In the genomic region with DNA sequence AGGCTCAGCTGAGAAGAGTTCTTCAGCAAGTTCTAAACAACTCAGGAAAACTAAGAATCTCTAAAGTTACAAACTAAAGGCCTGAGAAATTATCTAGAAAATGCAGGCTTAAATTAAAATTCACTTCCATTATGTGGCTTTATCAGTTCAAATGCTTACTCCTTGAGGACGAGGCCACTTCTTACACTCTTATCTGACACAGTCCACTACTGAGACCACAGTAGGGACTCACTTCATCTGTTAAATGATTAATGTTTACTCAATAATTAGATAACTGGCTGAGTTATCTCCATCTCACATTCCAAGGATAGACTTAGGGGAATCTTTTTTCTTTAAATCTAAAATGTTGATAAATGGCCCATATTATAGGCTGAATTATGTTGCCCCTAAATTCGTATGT, we compare ENCODE assay signal across 1 cellular context.
TF ChIP-seq lines count a peak whose summit lies in the region.

No MANE protein-coding gene starts in this region.

TF ChIP-seq in K562, 482 proteins besides CTCF, POLR2A, EP300 and RAD21 (continues in another document):
- TF ChIP-seq ZNF584 (CRISPR knock-in tag; IDR thresholded peaks at IDR 0.05; ENCODE audit: low read depth) = no peak
- no peak for TF ChIP-seq GABPB1 (CRISPR knock-in tag; IDR thresholded peaks at IDR 0.05)
- no peak for TF ChIP-seq MECOM (CRISPR knock-in tag; IDR thresholded peaks at IDR 0.05)
- TF ChIP-seq GATAD2B (IDR thresholded peaks at IDR 0.05; ENCODE audit: borderline replicate concordance) = 0 out of 2 replicates have a peak, but pooled peaks have one; percentile 36
- no peak for TF ChIP-seq ZNF134 (CRISPR knock-in tag; conservative IDR thresholded peaks at IDR 0.05)
- TF ChIP-seq SOX6 (IDR thresholded peaks at IDR 0.05) = peak; percentile 51
- TF ChIP-seq, protein P1, sequence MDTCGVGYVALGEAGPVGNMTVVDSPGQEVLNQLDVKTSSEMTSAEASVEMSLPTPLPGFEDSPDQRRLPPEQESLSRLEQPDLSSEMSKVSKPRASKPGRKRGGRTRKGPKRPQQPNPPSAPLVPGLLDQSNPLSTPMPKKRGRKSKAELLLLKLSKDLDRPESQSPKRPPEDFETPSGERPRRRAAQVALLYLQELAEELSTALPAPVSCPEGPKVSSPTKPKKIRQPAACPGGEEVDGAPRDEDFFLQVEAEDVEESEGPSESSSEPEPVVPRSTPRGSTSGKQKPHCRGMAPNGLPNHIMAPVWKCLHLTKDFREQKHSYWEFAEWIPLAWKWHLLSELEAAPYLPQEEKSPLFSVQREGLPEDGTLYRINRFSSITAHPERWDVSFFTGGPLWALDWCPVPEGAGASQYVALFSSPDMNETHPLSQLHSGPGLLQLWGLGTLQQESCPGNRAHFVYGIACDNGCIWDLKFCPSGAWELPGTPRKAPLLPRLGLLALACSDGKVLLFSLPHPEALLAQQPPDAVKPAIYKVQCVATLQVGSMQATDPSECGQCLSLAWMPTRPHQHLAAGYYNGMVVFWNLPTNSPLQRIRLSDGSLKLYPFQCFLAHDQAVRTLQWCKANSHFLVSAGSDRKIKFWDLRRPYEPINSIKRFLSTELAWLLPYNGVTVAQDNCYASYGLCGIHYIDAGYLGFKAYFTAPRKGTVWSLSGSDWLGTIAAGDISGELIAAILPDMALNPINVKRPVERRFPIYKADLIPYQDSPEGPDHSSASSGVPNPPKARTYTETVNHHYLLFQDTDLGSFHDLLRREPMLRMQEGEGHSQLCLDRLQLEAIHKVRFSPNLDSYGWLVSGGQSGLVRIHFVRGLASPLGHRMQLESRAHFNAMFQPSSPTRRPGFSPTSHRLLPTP (IDR thresholded peaks at IDR 0.05; ENCODE audit: borderline replicate concordance, extremely low read depth, insufficient read length) = no peak
- no peak for TF ChIP-seq ILK (tag; IDR thresholded peaks at IDR 0.05; ENCODE audit: borderline replicate concordance, low read depth)
- TF ChIP-seq, protein P2, sequence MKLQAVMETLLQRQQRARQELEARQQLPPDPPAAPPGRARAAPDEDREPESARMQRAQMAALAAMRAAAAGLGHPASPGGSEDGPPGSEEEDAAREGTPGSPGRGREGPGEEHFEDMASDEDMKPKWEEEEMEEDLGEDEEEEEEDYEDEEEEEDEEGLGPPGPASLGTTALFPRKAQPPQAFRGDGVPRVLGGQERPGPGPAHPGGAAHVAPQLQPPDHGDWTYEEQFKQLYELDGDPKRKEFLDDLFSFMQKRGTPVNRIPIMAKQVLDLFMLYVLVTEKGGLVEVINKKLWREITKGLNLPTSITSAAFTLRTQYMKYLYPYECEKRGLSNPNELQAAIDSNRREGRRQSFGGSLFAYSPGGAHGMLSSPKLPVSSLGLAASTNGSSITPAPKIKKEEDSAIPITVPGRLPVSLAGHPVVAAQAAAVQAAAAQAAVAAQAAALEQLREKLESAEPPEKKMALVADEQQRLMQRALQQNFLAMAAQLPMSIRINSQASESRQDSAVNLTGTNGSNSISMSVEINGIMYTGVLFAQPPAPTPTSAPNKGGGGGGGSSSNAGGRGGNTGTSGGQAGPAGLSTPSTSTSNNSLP (IDR thresholded peaks at IDR 0.05; ENCODE audit: borderline replicate concordance, low read depth, low read length) = peak; percentile 40; the same call in 1 of the 2 replicates
- no peak for TF ChIP-seq SIN3A (IDR thresholded peaks at IDR 0.05; ENCODE audit: borderline replicate concordance in 2 of 2, control insufficient read depth in 1 of 2, low read depth in 2 of 2, low read length in 2 of 2)
- TF ChIP-seq ZNF197 (CRISPR knock-in tag; IDR thresholded peaks at IDR 0.05; ENCODE audit: low read depth) = no peak
- no peak for TF ChIP-seq ZNF644 (tag; IDR thresholded peaks at IDR 0.05; ENCODE audit: low read depth)
- no peak for TF ChIP-seq ASH1L (IDR thresholded peaks at IDR 0.05; ENCODE audit: borderline replicate concordance, low read depth, partially characterized antibody)
- TF ChIP-seq TAF9B (IDR thresholded peaks at IDR 0.05; ENCODE audit: partially characterized antibody) = no peak
- TF ChIP-seq, protein P3, sequence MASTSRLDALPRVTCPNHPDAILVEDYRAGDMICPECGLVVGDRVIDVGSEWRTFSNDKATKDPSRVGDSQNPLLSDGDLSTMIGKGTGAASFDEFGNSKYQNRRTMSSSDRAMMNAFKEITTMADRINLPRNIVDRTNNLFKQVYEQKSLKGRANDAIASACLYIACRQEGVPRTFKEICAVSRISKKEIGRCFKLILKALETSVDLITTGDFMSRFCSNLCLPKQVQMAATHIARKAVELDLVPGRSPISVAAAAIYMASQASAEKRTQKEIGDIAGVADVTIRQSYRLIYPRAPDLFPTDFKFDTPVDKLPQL (IDR thresholded peaks at IDR 0.05; ENCODE audit: extremely low read depth, insufficient read length) = no peak
- peak; percentile 54 for TF ChIP-seq DPF2 (IDR thresholded peaks at IDR 0.05)
- peak; percentile 80 for TF ChIP-seq TEAD4 (IDR thresholded peaks at IDR 0.05; ENCODE audit: low read length)
- TF ChIP-seq TEAD4 (CRISPR knock-in tag; IDR thresholded peaks at IDR 0.05; ENCODE audit: borderline replicate concordance) = no peak
- TF ChIP-seq ZNF165 (CRISPR knock-in tag; IDR thresholded peaks at IDR 0.05; ENCODE audit: borderline replicate concordance) = no peak
- TF ChIP-seq CBX5 (IDR thresholded peaks at IDR 0.05; ENCODE audit: borderline replicate concordance, low read depth) = no peak
- TF ChIP-seq ZFP30 (CRISPR knock-in tag; IDR thresholded peaks at IDR 0.05; ENCODE audit: borderline replicate concordance) = no peak
- TF ChIP-seq, protein P4, sequence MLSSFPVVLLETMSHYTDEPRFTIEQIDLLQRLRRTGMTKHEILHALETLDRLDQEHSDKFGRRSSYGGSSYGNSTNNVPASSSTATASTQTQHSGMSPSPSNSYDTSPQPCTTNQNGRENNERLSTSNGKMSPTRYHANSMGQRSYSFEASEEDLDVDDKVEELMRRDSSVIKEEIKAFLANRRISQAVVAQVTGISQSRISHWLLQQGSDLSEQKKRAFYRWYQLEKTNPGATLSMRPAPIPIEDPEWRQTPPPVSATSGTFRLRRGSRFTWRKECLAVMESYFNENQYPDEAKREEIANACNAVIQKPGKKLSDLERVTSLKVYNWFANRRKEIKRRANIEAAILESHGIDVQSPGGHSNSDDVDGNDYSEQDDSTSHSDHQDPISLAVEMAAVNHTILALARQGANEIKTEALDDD (IDR thresholded peaks at IDR 0.05) = no peak
- TF ChIP-seq SMARCB1 (IDR thresholded peaks at IDR 0.05; ENCODE audit: insufficient read length, low read depth) = peak; percentile 70
- no peak for TF ChIP-seq BDP1 (IDR thresholded peaks at IDR 0.05; ENCODE audit: insufficient read depth, insufficient read length)
- TF ChIP-seq, protein P5, sequence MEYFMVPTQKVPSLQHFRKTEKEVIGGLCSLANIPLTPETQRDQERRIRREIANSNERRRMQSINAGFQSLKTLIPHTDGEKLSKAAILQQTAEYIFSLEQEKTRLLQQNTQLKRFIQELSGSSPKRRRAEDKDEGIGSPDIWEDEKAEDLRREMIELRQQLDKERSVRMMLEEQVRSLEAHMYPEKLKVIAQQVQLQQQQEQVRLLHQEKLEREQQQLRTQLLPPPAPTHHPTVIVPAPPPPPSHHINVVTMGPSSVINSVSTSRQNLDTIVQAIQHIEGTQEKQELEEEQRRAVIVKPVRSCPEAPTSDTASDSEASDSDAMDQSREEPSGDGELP (CRISPR knock-in tag; IDR thresholded peaks at IDR 0.05; ENCODE audit: borderline replicate concordance) = no peak
- TF ChIP-seq, protein P6, sequence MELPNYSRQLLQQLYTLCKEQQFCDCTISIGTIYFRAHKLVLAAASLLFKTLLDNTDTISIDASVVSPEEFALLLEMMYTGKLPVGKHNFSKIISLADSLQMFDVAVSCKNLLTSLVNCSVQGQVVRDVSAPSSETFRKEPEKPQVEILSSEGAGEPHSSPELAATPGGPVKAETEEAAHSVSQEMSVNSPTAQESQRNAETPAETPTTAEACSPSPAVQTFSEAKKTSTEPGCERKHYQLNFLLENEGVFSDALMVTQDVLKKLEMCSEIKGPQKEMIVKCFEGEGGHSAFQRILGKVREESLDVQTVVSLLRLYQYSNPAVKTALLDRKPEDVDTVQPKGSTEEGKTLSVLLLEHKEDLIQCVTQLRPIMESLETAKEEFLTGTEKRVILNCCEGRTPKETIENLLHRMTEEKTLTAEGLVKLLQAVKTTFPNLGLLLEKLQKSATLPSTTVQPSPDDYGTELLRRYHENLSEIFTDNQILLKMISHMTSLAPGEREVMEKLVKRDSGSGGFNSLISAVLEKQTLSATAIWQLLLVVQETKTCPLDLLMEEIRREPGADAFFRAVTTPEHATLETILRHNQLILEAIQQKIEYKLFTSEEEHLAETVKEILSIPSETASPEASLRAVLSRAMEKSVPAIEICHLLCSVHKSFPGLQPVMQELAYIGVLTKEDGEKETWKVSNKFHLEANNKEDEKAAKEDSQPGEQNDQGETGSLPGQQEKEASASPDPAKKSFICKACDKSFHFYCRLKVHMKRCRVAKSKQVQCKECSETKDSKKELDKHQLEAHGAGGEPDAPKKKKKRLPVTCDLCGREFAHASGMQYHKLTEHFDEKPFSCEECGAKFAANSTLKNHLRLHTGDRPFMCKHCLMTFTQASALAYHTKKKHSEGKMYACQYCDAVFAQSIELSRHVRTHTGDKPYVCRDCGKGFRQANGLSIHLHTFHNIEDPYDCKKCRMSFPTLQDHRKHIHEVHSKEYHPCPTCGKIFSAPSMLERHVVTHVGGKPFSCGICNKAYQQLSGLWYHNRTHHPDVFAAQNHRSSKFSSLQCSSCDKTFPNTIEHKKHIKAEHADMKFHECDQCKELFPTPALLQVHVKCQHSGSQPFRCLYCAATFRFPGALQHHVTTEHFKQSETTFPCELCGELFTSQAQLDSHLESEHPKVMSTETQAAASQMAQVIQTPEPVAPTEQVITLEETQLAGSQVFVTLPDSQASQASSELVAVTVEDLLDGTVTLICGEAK (IDR thresholded peaks at IDR 0.05) = no peak
- TF ChIP-seq, protein P6 (CRISPR knock-in tag; IDR thresholded peaks at IDR 0.05) = no peak
- TF ChIP-seq, protein P7, sequence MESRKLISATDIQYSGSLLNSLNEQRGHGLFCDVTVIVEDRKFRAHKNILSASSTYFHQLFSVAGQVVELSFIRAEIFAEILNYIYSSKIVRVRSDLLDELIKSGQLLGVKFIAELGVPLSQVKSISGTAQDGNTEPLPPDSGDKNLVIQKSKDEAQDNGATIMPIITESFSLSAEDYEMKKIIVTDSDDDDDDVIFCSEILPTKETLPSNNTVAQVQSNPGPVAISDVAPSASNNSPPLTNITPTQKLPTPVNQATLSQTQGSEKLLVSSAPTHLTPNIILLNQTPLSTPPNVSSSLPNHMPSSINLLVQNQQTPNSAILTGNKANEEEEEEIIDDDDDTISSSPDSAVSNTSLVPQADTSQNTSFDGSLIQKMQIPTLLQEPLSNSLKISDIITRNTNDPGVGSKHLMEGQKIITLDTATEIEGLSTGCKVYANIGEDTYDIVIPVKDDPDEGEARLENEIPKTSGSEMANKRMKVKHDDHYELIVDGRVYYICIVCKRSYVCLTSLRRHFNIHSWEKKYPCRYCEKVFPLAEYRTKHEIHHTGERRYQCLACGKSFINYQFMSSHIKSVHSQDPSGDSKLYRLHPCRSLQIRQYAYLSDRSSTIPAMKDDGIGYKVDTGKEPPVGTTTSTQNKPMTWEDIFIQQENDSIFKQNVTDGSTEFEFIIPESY (CRISPR knock-in tag; IDR thresholded peaks at IDR 0.05) = no peak
- TF ChIP-seq RBM17 (IDR thresholded peaks at IDR 0.05; ENCODE audit: borderline replicate concordance, low read depth, low read length) = no peak
- TF ChIP-seq RBM39 (optimal IDR thresholded peaks at IDR 0.05; ENCODE audit: low read depth, low read length) = no peak
- no peak for TF ChIP-seq PHF8 (IDR thresholded peaks at IDR 0.05; ENCODE audit: borderline replicate concordance, low read length)
- peak; percentile 57 for TF ChIP-seq TAL1 (IDR thresholded peaks at IDR 0.05)
- no peak for TF ChIP-seq POLR2H (tag; IDR thresholded peaks at IDR 0.05; ENCODE audit: low read depth)
- TF ChIP-seq CSDE1 (IDR thresholded peaks at IDR 0.05) = no peak
- TF ChIP-seq ZKSCAN3 (CRISPR knock-in tag; IDR thresholded peaks at IDR 0.05) = no peak
- TF ChIP-seq PYGO2 (tag; IDR thresholded peaks at IDR 0.05) = no peak
- no peak for TF ChIP-seq SUPT5H (IDR thresholded peaks at IDR 0.05)
- TF ChIP-seq ZNF133 (CRISPR knock-in tag; IDR thresholded peaks at IDR 0.05) = no peak
- TF ChIP-seq, protein P8, sequence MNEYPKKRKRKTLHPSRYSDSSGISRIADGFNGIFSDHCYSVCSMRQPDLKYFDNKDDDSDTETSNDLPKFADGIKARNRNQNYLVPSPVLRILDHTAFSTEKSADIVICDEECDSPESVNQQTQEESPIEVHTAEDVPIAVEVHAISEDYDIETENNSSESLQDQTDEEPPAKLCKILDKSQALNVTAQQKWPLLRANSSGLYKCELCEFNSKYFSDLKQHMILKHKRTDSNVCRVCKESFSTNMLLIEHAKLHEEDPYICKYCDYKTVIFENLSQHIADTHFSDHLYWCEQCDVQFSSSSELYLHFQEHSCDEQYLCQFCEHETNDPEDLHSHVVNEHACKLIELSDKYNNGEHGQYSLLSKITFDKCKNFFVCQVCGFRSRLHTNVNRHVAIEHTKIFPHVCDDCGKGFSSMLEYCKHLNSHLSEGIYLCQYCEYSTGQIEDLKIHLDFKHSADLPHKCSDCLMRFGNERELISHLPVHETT (CRISPR knock-in tag; conservative IDR thresholded peaks at IDR 0.05 in 1 of 2, IDR thresholded peaks at IDR 0.05 in 1 of 2) = no peak
- no peak for TF ChIP-seq SIN3B (IDR thresholded peaks at IDR 0.05; ENCODE audit: low read depth)
- TF ChIP-seq MTA2 (IDR thresholded peaks at IDR 0.05; ENCODE audit: low read depth) = 0 out of 2 replicates have a peak, but pooled peaks have one; percentile 21
- peak; percentile 24; the same call in 1 of the 2 replicates for TF ChIP-seq NCOR1 (IDR thresholded peaks at IDR 0.05)
